ENCODE assay signal across 20 cellular contexts in the genomic region with DNA sequence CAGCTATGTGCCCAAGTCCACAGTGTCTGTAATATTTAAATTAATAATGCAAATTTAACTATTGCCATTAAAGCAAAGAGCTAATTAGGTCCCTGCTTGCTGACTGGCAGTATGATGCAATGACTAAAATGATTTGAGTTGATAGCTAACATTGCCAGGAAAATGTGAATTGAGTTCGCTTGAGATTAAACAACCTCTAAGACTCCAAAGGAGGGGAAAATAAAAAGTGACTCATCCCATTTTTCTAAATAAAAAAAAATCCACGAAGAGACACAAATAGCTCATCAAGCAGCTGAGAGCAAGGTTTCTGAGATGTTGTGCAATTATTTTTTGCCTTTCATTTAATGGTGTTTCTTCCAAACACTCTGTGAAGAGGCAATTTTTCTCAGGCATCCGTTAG.
A peak's percentile ranks its signal among the peaks of the same experiment; 100 is the strongest.
DNase-seq lines count a peak whose midpoint lies in the region; ATAC-seq and TF ChIP-seq lines count a peak whose summit lies in the region.
"Had no signal": no experiment of that assay in that cellular context is flagged by ENCODE, and none has a peak within 500 bp of the region (broad histone marks: within the 10 kb centered on the region; RNA-seq: fewer than 3 reads in every experiment).

No MANE protein-coding gene starts in this region.

- no peak for ATAC-seq in HG02973 (IDR thresholded peaks at IDR 0.05; ENCODE audit: unreplicated experiment)
- ATAC-seq: activated naive CD4-positive, alpha-beta T cell treated with anti-CD3 and anti-CD28 coated beads, Interleukin-2, amount 50 U/mL, for 72 hours; activated T-cell treated with anti-CD3 and anti-CD28 coated beads, Interleukin-2, amount 50 U/mL, for 4 hours; left lobe of liver; PC-3 had no signal

- H3K4me2 ChIP-seq in trophoblast cell (ENCODE audit: low read length), result no peak overlapping the region

- no peak overlapping the region for H4K12ac ChIP-seq in trophoblast cell (ENCODE audit: low read depth, low read length)

- H3K23ac ChIP-seq in trophoblast cell (ENCODE audit: low read length), result no peak overlapping the region

- H3K4me1 Mint-ChIP-seq in activated naive CD4-positive, alpha-beta T cell treated with anti-CD3 and anti-CD28 coated beads for 36 hours (ENCODE audit: low read depth), result no peaks in the 10 kb centered on the region

- H3K4me1 ChIP-seq in trophoblast cell (ENCODE audit: control insufficient read depth in 1 of 2, insufficient read depth in 2 of 2, low read length in 2 of 2), result peaks cover 0 to 2% of the 10 kb centered on the region in 2 experiments
- H3K4me1 ChIP-seq: prostate gland had no signal

- intact Hi-C loops in activated naive CD4-positive, alpha-beta T cell treated with anti-CD3 and anti-CD28 coated beads for 36 hours (cut with micrococcal nuclease), result no loop called here

- H4K91ac ChIP-seq in trophoblast cell (ENCODE audit: low read depth, low read length), result no peak overlapping the region

- H2AFZ ChIP-seq in trophoblast cell (ENCODE audit: insufficient read depth, low read length, poor library complexity), result no peak overlapping the region

- peak overlapping the region; percentile 15 for H2BK120ac ChIP-seq in trophoblast cell (ENCODE audit: insufficient read depth, low read length, poor library complexity)

- no peak for TF ChIP-seq CTCF in AG09309 (IDR thresholded peaks at IDR 0.05; ENCODE audit: control insufficient read depth, insufficient read depth, low read depth, low read length, missing control alignments)
- TF ChIP-seq CTCF in fibroblast of mammary gland (conservative IDR thresholded peaks at IDR 0.05; ENCODE audit: control insufficient read depth, insufficient read depth, low read depth, low read length), result no peak

- H3K4me3 ChIP-seq in AG09309 (ENCODE audit: control insufficient read depth, low read depth, low read length) (no peak overlapping the region), fibroblast of mammary gland (ENCODE audit: control insufficient read depth, low read depth, low read length) (no peak overlapping the region), trophoblast cell (ENCODE audit: low read depth, low read length) (no peak overlapping the region)
- H3K4me3 ChIP-seq: prostate gland had no signal

- peak overlapping the region; percentile 51 for H3K27ac ChIP-seq in trophoblast cell (ENCODE audit: low read depth, low read length)
- H3K27ac ChIP-seq: prostate gland had no signal

- no peaks in the 10 kb centered on the region for H3K36me3 ChIP-seq in trophoblast cell (ENCODE audit: control insufficient read depth in 1 of 2, insufficient read depth in 2 of 2, low read length in 2 of 2)
- H3K36me3 ChIP-seq: prostate gland had no signal

- CTCF ChIA-PET in activated naive CD4-positive, alpha-beta T cell treated with anti-CD3 and anti-CD28 coated beads for 36 hours (lab: Charles Lee), result interaction anchor here (1.4 to 2.0 kb wide), 2 partner anchors 22 to 30 kb away, joined by 4 to 5 read pairs; no protein-coding TSS in a partner anchor

- no peak overlapping the region for H3K9ac ChIP-seq in trophoblast cell (ENCODE audit: low read length)

- H3K14ac ChIP-seq in trophoblast cell (ENCODE audit: low read length), result no peak overlapping the region

- no peaks in the 10 kb centered on the region for H3K27me3 ChIP-seq in trophoblast cell (ENCODE audit: insufficient read depth, low read length)

- no peaks in the 10 kb centered on the region for H3K9me3 ChIP-seq in trophoblast cell (ENCODE audit: insufficient read depth, low read depth, low read length)
- H3K9me3 ChIP-seq: prostate gland had no signal

- H3K9me3 Mint-ChIP-seq in activated naive CD4-positive, alpha-beta T cell treated with anti-CD3 and anti-CD28 coated beads for 36 hours, result no peaks in the 10 kb centered on the region
- H3K9me3 Mint-ChIP-seq: activated naive CD4-positive, alpha-beta T cell treated with anti-CD3 and anti-CD28 coated beads, Interleukin-2, amount 50 U/mL, for 72 hours; activated T-cell treated with anti-CD3 and anti-CD28 coated beads, Interleukin-2, amount 50 U/mL, for 4 hours; stimulated activated naive CD8-positive, alpha-beta T cell treated with anti-CD3 and anti-CD28 coated beads, Interleukin-15, Interleukin-2, amounts not matched to agents 100 ng/mL and 50 ng/mL, for 24 hours had no signal

- peak overlapping the region; percentile 33 for H2BK5ac ChIP-seq in trophoblast cell (ENCODE audit: low read depth, low read length, poor library complexity)

- no peak overlapping the region for H3K4ac ChIP-seq in trophoblast cell (ENCODE audit: low read depth, low read length)

- no peak overlapping the region for H3K18ac ChIP-seq in trophoblast cell (ENCODE audit: low read length)

- no peak overlapping the region for H2BK12ac ChIP-seq in trophoblast cell (ENCODE audit: low read length)

- WGBS in trophoblast cell (ENCODE audit: extremely low coverage, insufficient coverage, insufficient read length), result no CpG with 5 or more reads among the region's 3 CpGs

- peaks cover 14% of the 10 kb centered on the region for H3K27me3 Mint-ChIP-seq in activated naive CD4-positive, alpha-beta T cell treated with anti-CD3 and anti-CD28 coated beads for 36 hours (ENCODE audit: low read depth)

- H3K79me2 ChIP-seq in trophoblast cell (ENCODE audit: control insufficient read depth, insufficient read depth, low read length, poor library complexity), result no peaks in the 10 kb centered on the region

- H2AK5ac ChIP-seq in trophoblast cell (ENCODE audit: low read length), result no peak overlapping the region

- no peak overlapping the region for H4K8ac ChIP-seq in trophoblast cell (ENCODE audit: low read depth, low read length)

- peak; percentile 14 for DNase-seq in AG09309 (ENCODE audit: low read depth)
- DNase-seq in NCI-H226, result peak; percentile 13
- DNase-seq in fibroblast of mammary gland (ENCODE audit: low read depth), result peak; percentile 79
- no peak for DNase-seq in trophoblast cell
- no peak for DNase-seq in activated naive CD4-positive, alpha-beta T cell treated with anti-CD3 and anti-CD28 coated beads for 36 hours
- DNase-seq in DMS 273 treated with DMSO at 0.1 percent for 48 hours (lab: John Stamatoyannopoulos, UW), result no peak
- DNase-seq in stimulated activated CD4-positive, alpha-beta T cell treated with anti-CD3 and anti-CD28 coated beads, Interleukin-4, amount 100 ng/mL, for 24 hours, result no peak
- DNase-seq: activated CD4-positive, alpha-beta T cell treated with anti-CD3 and anti-CD28 coated beads, Interleukin-2, amount 50 U/mL, for 48 hours; activated T-cell treated with anti-CD3 and anti-CD28 coated beads, Interleukin-2, amount 50 U/mL, for 4 hours; central memory CD4-positive, alpha-beta T cell; effector memory CD4-positive, alpha-beta T cell; foreskin fibroblast; NCI-H187 treated with DMSO at 0.1 percent for 48 hours; NCI-H526 treated with DMSO at 0.1 percent for 48 hours; PC-3 had no signal

- H3K4me3 Mint-ChIP-seq in activated naive CD4-positive, alpha-beta T cell treated with anti-CD3 and anti-CD28 coated beads for 36 hours, result no peak overlapping the region
- H3K4me3 Mint-ChIP-seq: activated T-cell treated with anti-CD3 and anti-CD28 coated beads, Interleukin-2, amount 50 U/mL, for 4 hours; stimulated activated naive CD8-positive, alpha-beta T cell treated with anti-CD3 and anti-CD28 coated beads, Interleukin-15, Interleukin-2, amounts not matched to agents 100 ng/mL and 50 ng/mL, for 24 hours had no signal

- peaks cover 10% of the 10 kb centered on the region for H3K79me1 ChIP-seq in trophoblast cell (ENCODE audit: low read length)

- H3K27ac Mint-ChIP-seq in activated naive CD4-positive, alpha-beta T cell treated with anti-CD3 and anti-CD28 coated beads for 36 hours, result no peak overlapping the region
- H3K27ac Mint-ChIP-seq: activated naive CD4-positive, alpha-beta T cell treated with anti-CD3 and anti-CD28 coated beads, Interleukin-2, amount 50 U/mL, for 72 hours; stimulated activated naive CD8-positive, alpha-beta T cell treated with anti-CD3 and anti-CD28 coated beads, Interleukin-15, Interleukin-2, amounts not matched to agents 100 ng/mL and 50 ng/mL, for 24 hours had no signal

- no peaks in the 10 kb centered on the region for H3K36me3 Mint-ChIP-seq in activated naive CD4-positive, alpha-beta T cell treated with anti-CD3 and anti-CD28 coated beads for 36 hours (ENCODE audit: low read depth)
- H3K36me3 Mint-ChIP-seq: activated naive CD4-positive, alpha-beta T cell treated with anti-CD3 and anti-CD28 coated beads, Interleukin-2, amount 50 U/mL, for 72 hours had no signal

Comparison
In these comparisons a context has a peak if more than half of its experiments do, and no peak if none do; other contexts are left out.
1. DNase-seq: peak in AG09309 (single experiment), NCI-H226 (single experiment) and fibroblast of mammary gland (single experiment); none in trophoblast cell (0 of 2), activated naive CD4-positive, alpha-beta T cell treated with anti-CD3 and anti-CD28 coated beads for 36 hours (single experiment), DMS 273 treated with DMSO at 0.1 percent for 48 hours (single experiment) and stimulated activated CD4-positive, alpha-beta T cell treated with anti-CD3 and anti-CD28 coated beads, Interleukin-4, amount 100 ng/mL, for 24 hours (single experiment).